18 cellular contexts compared by ENCODE assay signal in genomic region chr2:45167885-45168284, GRCh38.
DNase-seq lines count a peak whose midpoint lies in the region; ATAC-seq and TF ChIP-seq lines count a peak whose summit lies in the region.
"Had no signal": no experiment of that assay in that cellular context is flagged by ENCODE, and none has a peak within 500 bp of the region (broad histone marks: within the 10 kb centered on the region; RNA-seq: fewer than 3 reads in every experiment).

No MANE protein-coding gene starts in this region.

- H3K36me3 Mint-ChIP-seq in GM23338 (ENCODE audit: low read depth): no peaks in the 10 kb centered on the region
- H3K36me3 Mint-ChIP-seq: memory B cell had no signal

- H3K9me3 Mint-ChIP-seq in GM23338: no peaks in the 10 kb centered on the region
- H3K9me3 Mint-ChIP-seq: activated CD4-positive, alpha-beta memory T cell treated with anti-CD3 and anti-CD28 coated beads, Interleukin-2, amount 10 ng/mL, durations not matched to agents 7 days and 5 days; activated T-cell treated with anti-CD3 and anti-CD28 coated beads, Interleukin-2, amount 50 U/mL, for 4 hours; endodermal cell; memory B cell; naive thymus-derived CD8-positive, alpha-beta T cell had no signal

- intact Hi-C loops in PC-3 (cut with micrococcal nuclease): loop anchor here (2.0 kb wide), 1 partner anchor 39 kb away; no protein-coding TSS in a partner anchor

- H2AFZ ChIP-seq in GM23338: no peak overlapping the region
- peak overlapping the region; percentile 59 for H2AFZ ChIP-seq in PC-3 (ENCODE audit: low read length)

- H3K4me1 ChIP-seq in GM23338 (ENCODE audit: insufficient read depth) (peaks cover 12% of the 10 kb centered on the region), PC-3 (ENCODE audit: insufficient read depth, low read length) (peaks cover 71% of the 10 kb centered on the region), stomach smooth muscle (ENCODE audit: control insufficient read depth, insufficient read depth, low read length) (peaks cover 17% of the 10 kb centered on the region)

- peaks cover 18% of the 10 kb centered on the region for H3K4me1 Mint-ChIP-seq in GM23338

- H3K27ac Mint-ChIP-seq in GM23338: no peak overlapping the region
- H3K27ac Mint-ChIP-seq: activated CD4-positive, alpha-beta memory T cell treated with anti-CD3 and anti-CD28 coated beads, Interleukin-2, amount 10 ng/mL, durations not matched to agents 7 days and 5 days; endodermal cell; memory B cell; naive thymus-derived CD8-positive, alpha-beta T cell had no signal

- H3K36me3 ChIP-seq in GM23338 (ENCODE audit: insufficient read depth) (no peaks in the 10 kb centered on the region), PC-3 (ENCODE audit: low read depth, low read length) (no peaks in the 10 kb centered on the region), stomach smooth muscle (ENCODE audit: control insufficient read depth in 2 of 2, insufficient read depth in 2 of 2, low read length in 2 of 2) (no peaks in the 10 kb centered on the region)
- H3K36me3 ChIP-seq: ascending aorta, tibial nerve had no signal

- H3F3A ChIP-seq in GM23338 (replicated peaks; ENCODE audit: low read depth): no peaks in the 10 kb centered on the region
- no peaks in the 10 kb centered on the region for H3F3A ChIP-seq in PC-3 (ENCODE audit: low read length, unreplicated experiment)

- peak; percentile 19 for DNase-seq in GM23338 (ENCODE audit: low spot score)
- DNase-seq in PC-3: no peak
- DNase-seq in left kidney (ENCODE audit: low read depth, low spot score): peak; percentile 54
- DNase-seq: activated CD4-positive, alpha-beta memory T cell treated with anti-CD3 and anti-CD28 coated beads, Interleukin-2, amount 10 ng/mL, durations not matched to agents 7 days and 5 days; activated naive CD4-positive, alpha-beta T cell treated with anti-CD3 and anti-CD28 coated beads, Interleukin-2, amount 50 U/mL, for 16 hours; activated T-cell treated with anti-CD3 and anti-CD28 coated beads, Interleukin-2, amount 50 U/mL, for 4 hours; Karpas-422; naive thymus-derived CD8-positive, alpha-beta T cell; NCI-H1105; NCI-H2107 had no signal

- CTCF ChIA-PET in PC-3 (lab: Charles Lee): no interaction called here

- H3K9me2 ChIP-seq in GM23338 (ENCODE audit: insufficient read depth) (no peaks in the 10 kb centered on the region), PC-3 (replicated peaks; ENCODE audit: low read length) (no peaks in the 10 kb centered on the region)

- H3K79me2 ChIP-seq in GM23338 (replicated peaks; ENCODE audit: insufficient read depth): no peaks in the 10 kb centered on the region
- H3K79me2 ChIP-seq in PC-3 (ENCODE audit: low read length): peaks cover 61% of the 10 kb centered on the region

- peak overlapping the region; percentile 88; the same call in 1 of the 2 replicates for H3K4me2 ChIP-seq in GM23338
- H3K4me2 ChIP-seq in PC-3 (ENCODE audit: low read length): peak overlapping the region; percentile 97

- ATAC-seq in GM23338 (no peak), PC-3 (no peak), HG02973 (IDR thresholded peaks at IDR 0.05; ENCODE audit: unreplicated experiment) (no peak), HG03439 (IDR thresholded peaks at IDR 0.05; ENCODE audit: unreplicated experiment) (no peak), GM21526 (IDR thresholded peaks at IDR 0.05; ENCODE audit: low FRiP score, unreplicated experiment) (no peak)
- ATAC-seq: activated T-cell treated with anti-CD3 and anti-CD28 coated beads, Interleukin-2, amount 50 U/mL, for 4 hours; naive thymus-derived CD8-positive, alpha-beta T cell had no signal

- peak overlapping the region; percentile 98 for H3K9ac ChIP-seq in PC-3 (ENCODE audit: low read length)
- peak overlapping the region; percentile 84 to 92 for H3K9ac ChIP-seq in stomach smooth muscle (ENCODE audit: low read length in 2 of 2)

- H4K20me1 ChIP-seq in GM23338 (replicated peaks; ENCODE audit: insufficient read depth) (no peaks in the 10 kb centered on the region), PC-3 (ENCODE audit: low read length) (no peaks in the 10 kb centered on the region)

- H3K4me3 Mint-ChIP-seq in GM23338: peak overlapping the region; percentile 78; the same call in 2 of the 3 replicates

- no peak overlapping the region for H3K27ac ChIP-seq in GM23338 (ENCODE audit: low read depth)
- peak overlapping the region; percentile 93 for H3K27ac ChIP-seq in PC-3 (ENCODE audit: low read length)
- peak overlapping the region; percentile 97 for H3K27ac ChIP-seq in stomach smooth muscle (ENCODE audit: low read length)
- H3K27ac ChIP-seq: ascending aorta had no signal

- POLR2A ChIA-PET in PC-3 (lab: Charles Lee; ENCODE audit: unreplicated experiment): interaction anchor here (0.6 to 1.0 kb wide), 4 partner anchors 48 to 188 kb away, joined by 3 to 14 read pairs (median 9); no protein-coding TSS in a partner anchor

- H3K4me3 ChIP-seq in GM23338 (peak overlapping the region; percentile 63), PC-3 (ENCODE audit: low read length) (peak overlapping the region; percentile 73), stomach smooth muscle (ENCODE audit: low read length in 2 of 2) (peak overlapping the region; percentile 69 to 80)

- H3K9me3 ChIP-seq in PC-3 (ENCODE audit: low read length) (no peaks in the 10 kb centered on the region), stomach smooth muscle (ENCODE audit: control insufficient read depth in 2 of 2, low read length in 2 of 2) (no peaks in the 10 kb centered on the region)
- H3K9me3 ChIP-seq: ascending aorta, tibial nerve had no signal

- H3K27me3 Mint-ChIP-seq in GM23338 (ENCODE audit: insufficient read depth, low read depth, poor library complexity): peaks cover 35% of the 10 kb centered on the region

- H3K27me3 ChIP-seq in GM23338 (ENCODE audit: insufficient read depth) (peaks cover 67% of the 10 kb centered on the region), PC-3 (ENCODE audit: low read length) (no peaks in the 10 kb centered on the region), stomach smooth muscle (ENCODE audit: control insufficient read depth in 1 of 2, insufficient read depth in 2 of 2, low read length in 2 of 2) (peaks cover 0 to 2% of the 10 kb centered on the region in 2 donors)
- H3K27me3 ChIP-seq: ascending aorta had no signal

- BruUV-seq in PC-3 (replicated peaks; lab: Mats Ljungman, UMichigan): no TSS peak

- TF ChIP-seq CTCF in GM23338 (conservative IDR thresholded peaks at IDR 0.05; ENCODE audit: low read depth in 2 of 2) (no peak), PC-3 (conservative IDR thresholded peaks at IDR 0.05; ENCODE audit: low read depth, low read length) (no peak)

TF ChIP-seq in GM23338, 12 proteins besides CTCF, POLR2A, EP300 and RAD21:
- no peak for TF ChIP-seq ETS1 (IDR thresholded peaks at IDR 0.05)
- TF ChIP-seq REST (IDR thresholded peaks at IDR 0.05; ENCODE audit: unreplicated experiment): no peak
- no peak for TF ChIP-seq EZH2phosphoT487 (IDR thresholded peaks at IDR 0.05; ENCODE audit: unreplicated experiment)
- TF ChIP-seq EZH2 (IDR thresholded peaks at IDR 0.05; ENCODE audit: low read depth, unreplicated experiment): peak; percentile 41
- TF ChIP-seq ZNF331 (CRISPR knock-in tag; IDR thresholded peaks at IDR 0.05; ENCODE audit: low read depth): no peak
- no peak for TF ChIP-seq STAT1 (IDR thresholded peaks at IDR 0.05; ENCODE audit: unreplicated experiment)
- no peak for TF ChIP-seq JUNB (IDR thresholded peaks at IDR 0.05; ENCODE audit: unreplicated experiment)
